In genomic region chr2:235044501-235045271, GRCh38 we compare ENCODE assay signal across 18 cellular contexts.
DNase-seq lines count a peak whose midpoint lies in the region; ATAC-seq, FAIRE-seq and TF ChIP-seq lines count a peak whose summit lies in the region.
"Had no signal": no experiment of that assay in that cellular context is flagged by ENCODE, and none has a peak within 500 bp of the region (broad histone marks: within the 10 kb centered on the region; RNA-seq: fewer than 3 reads in every experiment).

No MANE protein-coding gene starts in this region.

- H3K4me3 ChIP-seq in pancreas: peak overlapping the region in 1 of 4 donors; percentile 6
- H3K4me3 ChIP-seq: esophagus squamous epithelium, heart right ventricle, tibial nerve had no signal

- WGBS in pancreas, 2 donors: 39 to 41% methylated on average over 32 of the region's 32 CpGs

- peak overlapping the region; percentile 63 for H3K4me3 Mint-ChIP-seq in dendritic cell treated with granulocyte-macrophage colony-stimulating factor and Interleukin-4, amounts not matched to agents 40 ng/mL and 50 ng/mL, for 4 days
- H3K4me3 Mint-ChIP-seq in mesothelial cell of epicardium: no peak overlapping the region

- H3K9me3 ChIP-seq in pancreas: no peaks in the 10 kb centered on the region
- H3K9me3 ChIP-seq: esophagus squamous epithelium, heart right ventricle, tibial nerve had no signal

- H3K27me3 ChIP-seq in pancreas: no peaks in the 10 kb centered on the region
- H3K27me3 ChIP-seq: esophagus squamous epithelium, heart right ventricle, tibial nerve had no signal

- no peaks in the 10 kb centered on the region for H3K9me3 Mint-ChIP-seq in dendritic cell treated with granulocyte-macrophage colony-stimulating factor and Interleukin-4, amounts not matched to agents 40 ng/mL and 50 ng/mL, for 4 days
- H3K9me3 Mint-ChIP-seq in mesothelial cell of epicardium: no peaks in the 10 kb centered on the region

- peak overlapping the region; percentile 98 for H3K27ac Mint-ChIP-seq in dendritic cell treated with granulocyte-macrophage colony-stimulating factor and Interleukin-4, amounts not matched to agents 40 ng/mL and 50 ng/mL, for 4 days
- no peak overlapping the region for H3K27ac Mint-ChIP-seq in mesothelial cell of epicardium

- H3K4me1 ChIP-seq in pancreas: peaks cover 44 to 59% (median 46%) of the 10 kb centered on the region in 3 donors

- TF ChIP-seq CTCF in pancreas (IDR thresholded peaks at IDR 0.05) (no peak), mesothelial cell of epicardium (IDR thresholded peaks at IDR 0.05; ENCODE audit: unreplicated experiment) (no peak)

- H3K36me3 Mint-ChIP-seq in dendritic cell treated with granulocyte-macrophage colony-stimulating factor and Interleukin-4, amounts not matched to agents 40 ng/mL and 50 ng/mL, for 4 days (ENCODE audit: low read depth): peaks cover 15% of the 10 kb centered on the region
- H3K36me3 Mint-ChIP-seq in mesothelial cell of epicardium: peaks cover 56% of the 10 kb centered on the region

- H3K36me3 ChIP-seq in pancreas: peaks cover 0 to 42% (median 22%) of the 10 kb centered on the region in 3 donors

- H3K4me1 Mint-ChIP-seq in dendritic cell treated with granulocyte-macrophage colony-stimulating factor and Interleukin-4, amounts not matched to agents 40 ng/mL and 50 ng/mL, for 4 days (ENCODE audit: low read depth): peaks cover 64% of the 10 kb centered on the region
- H3K4me1 Mint-ChIP-seq in mesothelial cell of epicardium: no peaks in the 10 kb centered on the region

- FAIRE-seq in pancreas (lab: Jason Lieb, UNC): no peak

- intact Hi-C loops in dendritic cell treated with granulocyte-macrophage colony-stimulating factor and Interleukin-4, amounts not matched to agents 40 ng/mL and 50 ng/mL, for 4 days (cut with micrococcal nuclease): loop anchor here (5.0 kb wide), 1 partner anchor 92 kb away; the partner anchor contains the start of gene SH3BP4
- intact Hi-C loops in pancreas (cut with DNase I): loop anchor here in 2 of 3 donors (10.0 kb wide), 2 partner anchors 50 to 90 kb away; partner anchors contain the start of gene SH3BP4 (in 1 of the 2)

- peak; percentile 12 for ATAC-seq in GM18502 (IDR thresholded peaks at IDR 0.05; ENCODE audit: poor library complexity, unreplicated experiment)
- ATAC-seq in HG03342 (IDR thresholded peaks at IDR 0.05; ENCODE audit: unreplicated experiment): peak; percentile 26
- peak in 3 of 4 donors; percentile 8 to 15 (median 14) for ATAC-seq in pancreas
- ATAC-seq in GM21825 (IDR thresholded peaks at IDR 0.05; ENCODE audit: unreplicated experiment): no peak
- ATAC-seq: SK-N-SH treated with all-trans-retinoic acid at 6 μM for 48 hours had no signal

- peaks cover 3% of the 10 kb centered on the region for H3K27me3 Mint-ChIP-seq in dendritic cell treated with granulocyte-macrophage colony-stimulating factor and Interleukin-4, amounts not matched to agents 40 ng/mL and 50 ng/mL, for 4 days
- H3K27me3 Mint-ChIP-seq in mesothelial cell of epicardium (ENCODE audit: low read depth): no peaks in the 10 kb centered on the region

- DNase-seq in pancreas (peak in 2 of 6 donors; percentile 66 to 77), mesothelial cell of epicardium (ENCODE audit: low spot score in 2 of 2, unreplicated experiment in 2 of 2) (no peak), pons (ENCODE audit: low spot score) (no peak)
- no peak for DNase-seq in stimulated activated CD4-positive, alpha-beta T cell treated with anti-CD3 and anti-CD28 coated beads, Interleukin-4, amount 100 ng/mL, for 1 hour
- DNase-seq: activated gamma-delta T cell, DMS79, esophagus squamous epithelium, GOT3, heart right ventricle, NCI-H2081 treated with DMSO at 0.1 percent for 48 hours, NCI-H524 treated with DMSO at 0.1 percent for 48 hours, retina had no signal

- H3K27ac ChIP-seq in pancreas: peak overlapping the region; percentile 35 to 87 (median 66)
- H3K27ac ChIP-seq: tibial nerve had no signal
